15 cellular contexts compared by ENCODE assay signal in the genomic region with DNA sequence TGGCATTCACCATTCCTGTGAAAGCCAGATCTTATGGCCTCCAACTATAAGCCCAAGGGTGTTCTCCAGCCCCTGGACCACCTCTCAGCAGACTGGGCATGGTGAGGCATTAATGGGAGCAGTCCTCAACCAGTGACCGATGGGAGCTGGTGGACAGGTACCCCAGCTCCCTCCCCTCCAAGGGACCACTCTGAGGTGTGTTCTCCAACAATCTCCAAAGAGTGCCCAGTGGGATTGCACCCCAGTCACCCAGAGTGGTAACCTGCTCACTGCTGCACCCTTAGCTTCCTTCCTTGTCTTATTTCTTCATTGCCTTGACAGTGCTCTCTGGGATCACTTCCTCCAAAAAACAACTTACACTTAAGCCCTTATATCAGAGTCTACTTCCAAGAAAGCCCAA. TPM values are rescaled to one million over a fixed set of nuclear protein-coding genes. Genes with fewer than 3 reads are reported as not detected.
"Had no signal": no experiment of that assay in that cellular context is flagged by ENCODE, and none has a peak within 500 bp of the region (broad histone marks: within the 10 kb centered on the region; RNA-seq: fewer than 3 reads in every experiment).

No MANE protein-coding gene starts in this region.

- H3K79me2 ChIP-seq: hepatocyte had no signal

- H2AFZ ChIP-seq: hepatocyte had no signal

- H3K9me3 ChIP-seq: ascending aorta, sigmoid colon, spleen, tibial nerve had no signal

- H3K36me3 ChIP-seq: ascending aorta, sigmoid colon, spleen, tibial nerve had no signal

- DNase-seq: activated CD4-positive, alpha-beta memory T cell treated with anti-CD3 and anti-CD28 coated beads, Interleukin-2, amount 10 ng/mL, durations not matched to agents 7 days and 5 days; activated CD4-positive, alpha-beta T cell treated with anti-CD3 and anti-CD28 coated beads for 48 hours; activated CD4-positive, CD25-positive, alpha-beta regulatory T cell; activated gamma-delta T cell; dorsolateral prefrontal cortex; foreskin keratinocyte; midbrain; sigmoid colon; spleen; stimulated activated naive CD8-positive, alpha-beta T cell treated with anti-CD3 and anti-CD28 coated beads, Interleukin-15, Interleukin-2, amounts not matched to agents 100 U/mL and 50 U/mL, for 24 hours had no signal

- H3K4me1 ChIP-seq: ascending aorta, tibial nerve had no signal

- H3K4me3 ChIP-seq: ascending aorta, dorsolateral prefrontal cortex, hepatocyte, sigmoid colon, spleen, tibial nerve had no signal

- FAIRE-seq: islet of Langerhans had no signal

- H3K4me2 ChIP-seq: hepatocyte had no signal

- H3K27me3 ChIP-seq: ascending aorta had no signal

- H3K27ac ChIP-seq: ascending aorta, dorsolateral prefrontal cortex, epithelial cell of prostate, foreskin keratinocyte, hepatocyte, spleen, tibial nerve had no signal

RNA-seq across cellular contexts. Expression of a gene that starts 8.2 kb away (rescaled TPM):
- total RNA-seq: foreskin keratinocyte had no signal
- polyA plus RNA-seq: foreskin keratinocyte had no signal
